1 cellular context compared by ENCODE assay signal in genomic region chr11:117670924-117671323, GRCh38.
TF ChIP-seq lines count a peak whose summit lies in the region.

No MANE protein-coding gene starts in this region.

TF ChIP-seq in GM23338, 12 proteins besides CTCF, POLR2A, EP300 and RAD21 (continued from another document):
- TF ChIP-seq REST (IDR thresholded peaks at IDR 0.05; ENCODE audit: unreplicated experiment) = no peak
- no peak for TF ChIP-seq NANOG (IDR thresholded peaks at IDR 0.05; ENCODE audit: borderline replicate concordance)
- no peak for TF ChIP-seq EZH2phosphoT487 (IDR thresholded peaks at IDR 0.05; ENCODE audit: unreplicated experiment)
- no peak for TF ChIP-seq POLR2AphosphoS5 (IDR thresholded peaks at IDR 0.05; ENCODE audit: low read depth)
